In genomic region chr19:51246153-51246552, GRCh38 we compare ENCODE assay signal across 1 cellular context.
TF ChIP-seq lines count a peak whose summit lies in the region.

No MANE protein-coding gene starts in this region.

TF ChIP-seq in K562, 482 proteins besides CTCF, POLR2A, EP300 and RAD21 (continued from another document):
- TF ChIP-seq CCNT2 (IDR thresholded peaks at IDR 0.05; ENCODE audit: borderline replicate concordance, extremely low read depth, insufficient read length, low read depth, low read length) (no peak), BHLHE40 (IDR thresholded peaks at IDR 0.05; ENCODE audit: low read length) (peak; percentile 37; the same call in 1 of the 2 replicates), JUND (IDR thresholded peaks at IDR 0.05; ENCODE audit: borderline replicate concordance, low read depth, low read length) (peak; percentile 67), JUND (tag; IDR thresholded peaks at IDR 0.05; ENCODE audit: borderline replicate concordance, low read depth, low read length) (peak; percentile 55; the same call in 1 of the 3 replicates), EP400 (IDR thresholded peaks at IDR 0.05) (no peak), ZNF766 (CRISPR knock-in tag; conservative IDR thresholded peaks at IDR 0.05) (no peak)
- TF ChIP-seq, protein P1, sequence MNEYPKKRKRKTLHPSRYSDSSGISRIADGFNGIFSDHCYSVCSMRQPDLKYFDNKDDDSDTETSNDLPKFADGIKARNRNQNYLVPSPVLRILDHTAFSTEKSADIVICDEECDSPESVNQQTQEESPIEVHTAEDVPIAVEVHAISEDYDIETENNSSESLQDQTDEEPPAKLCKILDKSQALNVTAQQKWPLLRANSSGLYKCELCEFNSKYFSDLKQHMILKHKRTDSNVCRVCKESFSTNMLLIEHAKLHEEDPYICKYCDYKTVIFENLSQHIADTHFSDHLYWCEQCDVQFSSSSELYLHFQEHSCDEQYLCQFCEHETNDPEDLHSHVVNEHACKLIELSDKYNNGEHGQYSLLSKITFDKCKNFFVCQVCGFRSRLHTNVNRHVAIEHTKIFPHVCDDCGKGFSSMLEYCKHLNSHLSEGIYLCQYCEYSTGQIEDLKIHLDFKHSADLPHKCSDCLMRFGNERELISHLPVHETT (CRISPR knock-in tag; conservative IDR thresholded peaks at IDR 0.05 in 1 of 2, IDR thresholded peaks at IDR 0.05 in 1 of 2), result peak in 1 of 2 experiments; percentile 48; a peak in 1 of 4 replicates
